Comparison of ENCODE assay signal across 29 cellular contexts in genomic region chr12:21606175-21606574, GRCh38. TPM values are rescaled to one million over a fixed set of nuclear protein-coding genes. Genes with fewer than 3 reads are reported as not detected.
"Had no signal": no experiment of that assay in that cellular context is flagged by ENCODE, and none has a peak within 500 bp of the region (broad histone marks: within the 10 kb centered on the region; RNA-seq: fewer than 3 reads in every experiment).

No MANE protein-coding gene starts in this region.

- DNase-seq: stimulated activated CD4-positive, alpha-beta T cell treated with anti-CD3 and anti-CD28 coated beads, Interleukin-2, amount 100 ng/mL, for 48 hours; stimulated activated CD4-positive, alpha-beta T cell treated with anti-CD3 and anti-CD28 coated beads, Interleukin-4, amount 100 ng/mL, for 1 hour; stimulated activated CD4-positive, alpha-beta T cell treated with anti-CD3 and anti-CD28 coated beads, Interleukin-4, amount 100 ng/mL, for 24 hours; stimulated activated CD4-positive, alpha-beta T cell treated with anti-CD3 and anti-CD28 coated beads, Interleukin-4, amount 100 ng/mL, for 4 hours; stimulated activated CD8-positive, alpha-beta memory T cell treated with anti-CD3 and anti-CD28 coated beads, Interleukin-4, amount 100 ng/mL, for 48 hours; stimulated activated naive B cell treated with anti-CD40 and anti-IgM and Interleukin-4, amounts not matched to agents 10 μg/mL and 1 μg/mL and 100 μg/mL, for 72 hours; stimulated activated naive CD4-positive, alpha-beta T cell; stimulated activated naive CD4-positive, alpha-beta T cell treated with Interleukin-2 at 50 U/mL for 16 hours; stimulated activated naive CD8-positive, alpha-beta T cell treated with anti-CD3 and anti-CD28 coated beads, Interleukin-15, amount 100 ng/mL, for 72 hours; stimulated activated naive CD8-positive, alpha-beta T cell treated with anti-CD3 and anti-CD28 coated beads, Interleukin-15, Interleukin-2, amounts not matched to agents 100 U/mL and 50 U/mL, for 24 hours; stomach; substantia nigra; testis; thyroid gland; tibial artery; transverse colon; trophoblast cell; upper lobe of left lung; upper lobe of right lung; uterus had no signal

- H3K4me1 ChIP-seq: suprapubic skin, testis, thyroid gland, tibial artery, tibial nerve, transverse colon, upper lobe of left lung, upper lobe of right lung, uterus, vagina had no signal

- FAIRE-seq: urothelium cell line had no signal

- H3K27ac ChIP-seq: stomach, suprapubic skin, testis, thoracic aorta, thyroid gland, tibial artery, tibial nerve, transverse colon, upper lobe of left lung, upper lobe of right lung, uterus, vagina had no signal

- H3K9me3 ChIP-seq: stomach, suprapubic skin, testis, thoracic aorta, thyroid gland, tibial artery, tibial nerve, transverse colon, upper lobe of left lung, upper lobe of right lung, uterus, vagina had no signal

- H3K27me3 ChIP-seq: stomach, suprapubic skin, testis, thyroid gland, tibial artery, tibial nerve, transverse colon, upper lobe of left lung, upper lobe of right lung, uterus, vagina had no signal

- H3K36me3 ChIP-seq: stomach, suprapubic skin, thoracic aorta, thyroid gland, tibial artery, tibial nerve, transverse colon, upper lobe of left lung, upper lobe of right lung, uterus, vagina had no signal

- ATAC-seq: stimulated activated effector memory CD8-positive, alpha-beta T cell treated with anti-CD3 and anti-CD28 coated beads, Interleukin-12 subunit alpha, Interleukin-12 subunit beta, amount 100 ng/mL, for 72 hours; stimulated activated memory B cell treated with anti-CD40 and anti-IgM and Interleukin-4, amounts not matched to agents 10 μg/mL and 1 μg/mL and 100 μg/mL, for 72 hours; stimulated activated naive B cell treated with anti-CD40 and anti-IgM and Interleukin-4, amounts not matched to agents 10 μg/mL and 1 μg/mL and 100 μg/mL, for 72 hours; stimulated activated naive CD8-positive, alpha-beta T cell treated with anti-CD3 and anti-CD28 coated beads, Interleukin-15, amount 100 ng/mL, for 72 hours; stimulated activated naive CD8-positive, alpha-beta T cell treated with anti-CD3 and anti-CD28 coated beads, Interleukin-15, Interleukin-2, amounts not matched to agents 100 U/mL and 50 U/mL, for 24 hours; upper lobe of right lung had no signal

- H3K4me3 ChIP-seq: stomach, suprapubic skin, testis, thoracic aorta, thyroid gland, tibial artery, tibial nerve, transverse colon, upper lobe of left lung, upper lobe of right lung, uterus, vagina had no signal

RNA-seq across cellular contexts. Expression of gene GYS2, which starts 1.5 kb away (rescaled TPM):
- total RNA-seq: stomach, temporal lobe, testis, thoracic aorta, thyroid gland, upper lobe of right lung, urinary bladder, uterus had no signal
